Comparison of ENCODE assay signal across 2 cellular contexts in genomic region chr6:12336121-12336971, GRCh38.
TF ChIP-seq lines count a peak whose summit lies in the region.

No MANE protein-coding gene starts in this region.

TF ChIP-seq in liver, 16 proteins besides CTCF, POLR2A, EP300 and RAD21 (continued from another document):
- no peak for TF ChIP-seq FOXA2 (IDR thresholded peaks at IDR 0.05)
- TF ChIP-seq HNF4G (IDR thresholded peaks at IDR 0.05), result no peak
- no peak for TF ChIP-seq EGR1 (IDR thresholded peaks at IDR 0.05; ENCODE audit: low read depth in 2 of 2)
- no peak for TF ChIP-seq SP1 (IDR thresholded peaks at IDR 0.05)
- no peak for TF ChIP-seq MAX (IDR thresholded peaks at IDR 0.05)
- no peak for TF ChIP-seq YY1 (IDR thresholded peaks at IDR 0.05)
- TF ChIP-seq TAF1 (conservative IDR thresholded peaks at IDR 0.05), result no peak
- no peak for TF ChIP-seq RXRA (IDR thresholded peaks at IDR 0.05)
- TF ChIP-seq ZBTB33 (IDR thresholded peaks at IDR 0.05), result no peak
- no peak for TF ChIP-seq NR2F2 (IDR thresholded peaks at IDR 0.05)
- no peak for TF ChIP-seq GABPA (IDR thresholded peaks at IDR 0.05 in 1 of 2, conservative IDR thresholded peaks at IDR 0.05 in 1 of 2)
- TF ChIP-seq JUND (IDR thresholded peaks at IDR 0.05), result no peak
- TF ChIP-seq REST (IDR thresholded peaks at IDR 0.05), result no peak
- no peak for TF ChIP-seq HNF4A (conservative IDR thresholded peaks at IDR 0.05)
- no peak for TF ChIP-seq ATF3 (IDR thresholded peaks at IDR 0.05)

TF ChIP-seq in HepG2, 621 proteins besides CTCF, POLR2A, EP300 and RAD21 (continued from another document):
- no peak for TF ChIP-seq ZMYM2 (CRISPR knock-in tag; IDR thresholded peaks at IDR 0.05)
